ENCODE assay signal across 19 cellular contexts in the genomic region with DNA sequence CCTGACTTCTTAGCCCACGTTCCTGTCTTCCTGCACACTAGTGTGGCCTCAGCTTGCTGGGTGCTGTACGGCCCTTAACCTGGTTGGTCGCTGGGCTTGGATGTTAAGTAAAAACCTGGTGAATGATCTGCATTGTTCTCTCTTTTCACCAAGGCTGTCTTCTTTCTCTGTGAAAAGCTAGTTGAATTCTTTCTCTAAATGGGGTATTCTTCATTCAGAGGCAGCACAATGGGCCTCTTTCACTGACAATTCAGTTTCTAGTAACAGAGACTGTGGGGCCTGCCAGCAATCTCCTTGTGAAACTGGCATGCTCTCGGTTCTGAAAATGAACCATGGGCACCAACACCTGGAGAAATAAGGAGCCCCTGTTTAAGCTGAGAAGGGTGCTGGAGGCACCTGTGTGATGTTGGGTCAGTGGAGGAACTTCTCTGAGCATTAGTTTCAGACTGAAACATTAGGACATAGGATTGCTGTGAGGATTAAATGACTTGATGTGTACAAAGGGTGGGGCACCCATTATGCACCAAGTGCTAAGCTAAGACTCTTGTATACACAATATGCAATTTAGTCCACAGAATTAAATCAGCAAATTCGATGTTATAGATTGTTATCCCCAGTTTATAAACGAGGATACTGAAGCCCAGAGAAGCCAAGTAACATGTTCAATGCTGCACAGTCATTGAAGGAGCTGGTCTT.
DNase-seq lines count a peak whose midpoint lies in the region; ATAC-seq and TF ChIP-seq lines count a peak whose summit lies in the region.
"Had no signal": no experiment of that assay in that cellular context is flagged by ENCODE, and none has a peak within 500 bp of the region (broad histone marks: within the 10 kb centered on the region; RNA-seq: fewer than 3 reads in every experiment).

No MANE protein-coding gene starts in this region.

- no peak overlapping the region for H3K4me2 ChIP-seq in MM.1S (ENCODE audit: low read depth, low read length)

- no peak overlapping the region for H3K4me3 ChIP-seq in MM.1S (ENCODE audit: low read length)
- H3K4me3 ChIP-seq: MG63 had no signal

- peaks cover 8% of the 10 kb centered on the region; the same call in 1 of the 2 replicates for H3F3A ChIP-seq in MM.1S (ENCODE audit: insufficient read depth, low read length)

- no peaks in the 10 kb centered on the region for H4K20me1 ChIP-seq in MM.1S (ENCODE audit: insufficient read depth, low read length)

- no peaks in the 10 kb centered on the region for H3K9me3 ChIP-seq in MM.1S (replicated peaks; ENCODE audit: insufficient read depth, low read length)
- H3K9me3 ChIP-seq: MG63 had no signal

- H3K27me3 ChIP-seq in MM.1S (replicated peaks; ENCODE audit: insufficient read depth, low read length), result no peaks in the 10 kb centered on the region

- no peak for ATAC-seq in HG03565 (IDR thresholded peaks at IDR 0.05; ENCODE audit: unreplicated experiment)
- ATAC-seq: activated naive CD4-positive, alpha-beta T cell treated with anti-CD3 and anti-CD28 coated beads, Interleukin-2, amount 50 U/mL, for 72 hours; left ventricle myocardium superior; Panc1 had no signal

- H3K4me1 ChIP-seq in MM.1S (ENCODE audit: low read length), result peaks cover 13% of the 10 kb centered on the region

- TF ChIP-seq CTCF in MM.1S (IDR thresholded peaks at IDR 0.05; ENCODE audit: low read length), result no peak

- DNase-seq in MM.1S (peak; percentile 31), anterior cingulate cortex (lab: John Stamatoyannopoulos, UW) (peak in 38 of 58 donors; percentile 3 to 80 (median 33)), inferior parietal cortex (ENCODE audit: extremely low spot score) (peak; percentile 82), superior temporal gyrus (ENCODE audit: extremely low spot score) (peak; percentile 94), SIG-M5 (lab: John Stamatoyannopoulos, UW) (no peak), NOMO-1 treated with dmso at 0.1 percent for 144 hours (lab: John Stamatoyannopoulos, UW; ENCODE audit: unreplicated experiment) (no peak)
- DNase-seq: activated CD4-positive, alpha-beta memory T cell treated with anti-CD3 and anti-CD28 coated beads for 36 hours; activated T-cell treated with anti-CD3 and anti-CD28 coated beads, Interleukin-2, amount 50 U/mL, for 24 hours; effector CD4-positive, alpha-beta T cell; H9; left ventricle myocardium superior; MG63; naive B cell; NCI-H2029 treated with DMSO at 0.1 percent for 48 hours; NCI-H524 treated with DMSO at 0.1 percent for 48 hours; retina had no signal

- H3K9ac ChIP-seq in MM.1S (ENCODE audit: low read length), result no peak overlapping the region

- H3K27ac ChIP-seq in MM.1S (ENCODE audit: low read length), result no peak overlapping the region; the same call in 1 of the 2 replicates

- H2AFZ ChIP-seq in MM.1S (ENCODE audit: low read length), result no peak overlapping the region

- no peaks in the 10 kb centered on the region for H3K9me2 ChIP-seq in MM.1S (replicated peaks; ENCODE audit: insufficient read depth, low read length)

- H3K79me2 ChIP-seq in MM.1S (ENCODE audit: low read length), result no peaks in the 10 kb centered on the region

- H3K36me3 ChIP-seq in MM.1S (replicated peaks; ENCODE audit: insufficient read depth, low read length), result no peaks in the 10 kb centered on the region
- H3K36me3 ChIP-seq: MG63 had no signal

Comparison
In these comparisons a context has a peak if more than half of its experiments do, and no peak if none do; other contexts are left out.
1. DNase-seq: peak in MM.1S (single experiment), anterior cingulate cortex (38 of 58), inferior parietal cortex (single experiment) and superior temporal gyrus (single experiment); none in SIG-M5 (single experiment) and NOMO-1 treated with dmso at 0.1 percent for 144 hours (single experiment).